9 cellular contexts compared by ENCODE assay signal in genomic region chr15:29698030-29698701, GRCh38.
DNase-seq lines count a peak whose midpoint lies in the region; ATAC-seq, FAIRE-seq and TF ChIP-seq lines count a peak whose summit lies in the region.
"Had no signal": no experiment of that assay in that cellular context is flagged by ENCODE, and none has a peak within 500 bp of the region (broad histone marks: within the 10 kb centered on the region; RNA-seq: fewer than 3 reads in every experiment).

No MANE protein-coding gene starts in this region.

- H4K20me1 ChIP-seq in K562 (replicated peaks; ENCODE audit: control insufficient read depth, insufficient read depth, low read length) = no peaks in the 10 kb centered on the region

- BruUV-seq in Caco-2 (replicated peaks; lab: Mats Ljungman, UMichigan) = no TSS peak
- BruUV-seq in K562 (replicated peaks; lab: Mats Ljungman, UMichigan) = no TSS peak
- BruUV-seq in Calu3 (replicated peaks; lab: Mats Ljungman, UMichigan) = no TSS peak

- H3K36me3 ChIP-seq in Caco-2 (ENCODE audit: control insufficient read depth, insufficient read depth, low read length) (peaks cover 4% of the 10 kb centered on the region; the same call in 1 of the 2 replicates), K562 (ENCODE audit: control insufficient read depth, insufficient read depth, low read length) (peaks cover 32% of the 10 kb centered on the region; the same call in 2 of the 3 replicates)

- CTCF ChIA-PET in Caco-2 (lab: Charles Lee) = interaction anchor here (0.9 to 1.2 kb wide), 2 partner anchors 227 to 228 kb away, joined by 3 to 4 read pairs; no protein-coding TSS in a partner anchor
- CTCF ChIA-PET in K562 (lab: Yijun Ruan, JAX; ENCODE audit: low intra/inter-chr PET ratio) = no interaction called here
- CTCF ChIA-PET in Calu3 (lab: Charles Lee) = no interaction called here

- no peak overlapping the region for H2AFZ ChIP-seq in K562 (ENCODE audit: low read depth, low read length)

- peak; percentile 33 for TF ChIP-seq POLR2A in K562 (conservative IDR thresholded peaks at IDR 0.05)

- no peak for FAIRE-seq in K562 (lab: Jason Lieb, UNC)

- intact Hi-C loops in Caco-2 (cut with micrococcal nuclease; ENCODE audit: unreplicated experiment) (loop anchor here (1.0 to 10.0 kb wide), 2 partner anchors 30 to 47 kb away; no protein-coding TSS in a partner anchor), K562 (cut with micrococcal nuclease) (no loop called here), Calu3 (cut with micrococcal nuclease; ENCODE audit: unreplicated experiment) (no loop called here)

- 62% methylated on average over 12 of the region's 12 CpGs for WGBS in K562 (ENCODE audit: insufficient coverage, low coverage, missing lambda C conversion rate)

- POLR2A ChIA-PET in Caco-2 (lab: Charles Lee) (no interaction called here), K562 (lab: Yijun Ruan, JAX) (no interaction called here)

- no peak overlapping the region for H3K9ac ChIP-seq in K562 (ENCODE audit: insufficient read depth in 1 of 2, low read depth in 2 of 2, low read length in 2 of 2)

- H3K4me1 Mint-ChIP-seq in Caco-2 (ENCODE audit: low read depth, unreplicated experiment) = peaks cover 22% of the 10 kb centered on the region
- H3K4me1 Mint-ChIP-seq in Calu3 (ENCODE audit: low read depth, unreplicated experiment) = no peaks in the 10 kb centered on the region

- H3K36me3 Mint-ChIP-seq in Caco-2 (ENCODE audit: insufficient read depth, unreplicated experiment) (peaks cover 77% of the 10 kb centered on the region), Calu3 (ENCODE audit: insufficient read depth, unreplicated experiment) (no peaks in the 10 kb centered on the region)

- H3K4me1 ChIP-seq in Caco-2 (peaks cover 6% of the 10 kb centered on the region), K562 (replicated peaks in 1 of 2; ENCODE audit: control insufficient read depth in 2 of 2, insufficient read depth in 2 of 2, low read length in 2 of 2) (no peaks in the 10 kb centered on the region)

- no peaks in the 10 kb centered on the region for H3K79me2 ChIP-seq in K562 (ENCODE audit: control insufficient read depth, insufficient read depth, low read length)

- H3K9me3 ChIP-seq in Caco-2 (no peaks in the 10 kb centered on the region), K562 (replicated peaks; ENCODE audit: control insufficient read depth, insufficient read depth, low read depth, low read length) (no peaks in the 10 kb centered on the region)

- no peaks in the 10 kb centered on the region for H3K27me3 ChIP-seq in Caco-2 (replicated peaks; ENCODE audit: control insufficient read depth, insufficient read depth, low read length)
- H3K27me3 ChIP-seq in K562 (ENCODE audit: control insufficient read depth in 2 of 2, insufficient read depth in 2 of 2, low read length in 2 of 2) = no peaks in the 10 kb centered on the region

- H3K9me1 ChIP-seq in K562 (ENCODE audit: control insufficient read depth, insufficient read depth, low read length) = peaks cover 4% of the 10 kb centered on the region

- no peak overlapping the region for H3K4me2 ChIP-seq in K562 (ENCODE audit: insufficient read depth, low read length)

- H3K4me3 Mint-ChIP-seq in Caco-2 (ENCODE audit: unreplicated experiment) = peak overlapping the region; percentile 25
- H3K4me3 Mint-ChIP-seq in Calu3 (ENCODE audit: low read depth, unreplicated experiment) = no peak overlapping the region

- H3K27ac Mint-ChIP-seq in Caco-2 (ENCODE audit: unreplicated experiment) (peak overlapping the region; percentile 62), Calu3 (ENCODE audit: unreplicated experiment) (no peak overlapping the region)

- TF ChIP-seq CTCF in Caco-2 (IDR thresholded peaks at IDR 0.05; ENCODE audit: insufficient read depth in 1 of 2, low read depth in 1 of 2, low read length in 1 of 2, severe bottlenecking in 1 of 2, unreplicated experiment in 1 of 2) = no peak
- TF ChIP-seq CTCF in K562 (IDR thresholded peaks at IDR 0.05 in 2 of 3, conservative IDR thresholded peaks at IDR 0.05 in 1 of 3; ENCODE audit: insufficient read depth in 2 of 3, low read depth in 1 of 3, low read length in 3 of 3) = no peak
- TF ChIP-seq CTCF in Calu3 (IDR thresholded peaks at IDR 0.05; ENCODE audit: unreplicated experiment) = no peak

- H3K27me3 Mint-ChIP-seq in Caco-2 (ENCODE audit: insufficient read depth, unreplicated experiment) = no peaks in the 10 kb centered on the region
- no peaks in the 10 kb centered on the region for H3K27me3 Mint-ChIP-seq in Calu3 (ENCODE audit: unreplicated experiment)

- peak; percentile 54 to 62 for DNase-seq in Caco-2
- DNase-seq in NCI-H1092 (lab: John Stamatoyannopoulos, UW) = peak; percentile 47
- no peak for DNase-seq in K562 (ENCODE audit: extremely low read depth in 1 of 4, low spot score in 3 of 4)
- no peak for DNase-seq in left lobe of liver (ENCODE audit: low spot score)
- no peak for DNase-seq in NCI-H1436 treated with DMSO at 0.1 percent for 48 hours (lab: John Stamatoyannopoulos, UW)
- no peak for DNase-seq in Calu3
- DNase-seq: MV-4-11 had no signal

- H3K4me3 ChIP-seq in Caco-2 (ENCODE audit: low read depth, low read length) (no peak overlapping the region), K562 (no peak overlapping the region)

- no peak for TF ChIP-seq EP300 in K562 (IDR thresholded peaks at IDR 0.05; ENCODE audit: low read length)

- H3K27ac ChIP-seq in K562 (ENCODE audit: extremely low read depth, low read depth, low read length) = no peak overlapping the region

- no peak for TF ChIP-seq RAD21 in K562 (CRISPR knock-in tag; conservative IDR thresholded peaks at IDR 0.05 in 1 of 2, IDR thresholded peaks at IDR 0.05 in 1 of 2)

- in situ Hi-C loops in K562 (cut with MboI) = loop anchor here (10.0 kb wide), 1 partner anchor 227 kb away; no protein-coding TSS in a partner anchor

- H3K9me3 Mint-ChIP-seq in Caco-2 (ENCODE audit: unreplicated experiment) = no peaks in the 10 kb centered on the region
- no peaks in the 10 kb centered on the region for H3K9me3 Mint-ChIP-seq in Calu3 (ENCODE audit: low read depth, unreplicated experiment)

- ATAC-seq in K562 = peak; percentile 29; the same call in 2 of the 3 replicates
- ATAC-seq in left lobe of liver = peak; percentile 77
- no peak for ATAC-seq in HG03097 (IDR thresholded peaks at IDR 0.05; ENCODE audit: low FRiP score, unreplicated experiment)
- no peak for ATAC-seq in HG02852 (IDR thresholded peaks at IDR 0.05; ENCODE audit: unreplicated experiment)

TF ChIP-seq in K562, 482 proteins besides CTCF, POLR2A, EP300 and RAD21:
- TF ChIP-seq POLR2AphosphoS2 (IDR thresholded peaks at IDR 0.05; ENCODE audit: low read length) (0 out of 2 replicates have a peak, but pooled peaks have one; percentile 39), SUPT5H (IDR thresholded peaks at IDR 0.05) (0 out of 2 replicates have a peak, but pooled peaks have one; percentile 37), GTF3C2 (IDR thresholded peaks at IDR 0.05; ENCODE audit: borderline replicate concordance, extremely low read depth, insufficient read length) (no peak)

Comparison
In these comparisons a context has a peak if more than half of its experiments do, and no peak if none do; other contexts are left out.
1. DNase-seq: peak in Caco-2 (2 of 2) and NCI-H1092 (single experiment); none in K562 (0 of 4), left lobe of liver (single experiment), NCI-H1436 treated with DMSO at 0.1 percent for 48 hours (single experiment) and Calu3 (single experiment).
2. ATAC-seq: peak in K562 (single experiment) and left lobe of liver (single experiment); none in HG03097 (single experiment) and HG02852 (single experiment).